Comparison of ENCODE assay signal across 1 cellular context in genomic region chr7:471191-471865, GRCh38.
TF ChIP-seq lines count a peak whose summit lies in the region.

No MANE protein-coding gene starts in this region.

TF ChIP-seq in endothelial cell of umbilical vein, 7 proteins besides CTCF, POLR2A, EP300 and RAD21 (continued from another document):
- TF ChIP-seq POLR2AphosphoS5 (IDR thresholded peaks at IDR 0.05; ENCODE audit: insufficient read depth, low read depth, low read length) (no peak), FOS (IDR thresholded peaks at IDR 0.05; ENCODE audit: borderline replicate concordance, insufficient read depth, low read length) (no peak), EZH2 (IDR thresholded peaks at IDR 0.05; ENCODE audit: borderline replicate concordance, low read depth, low read length, severe bottlenecking) (no peak), JUN (IDR thresholded peaks at IDR 0.05; ENCODE audit: borderline replicate concordance, insufficient read depth, insufficient read length, low read depth) (no peak), MYC (IDR thresholded peaks at IDR 0.05; ENCODE audit: low read depth, low read length) (no peak), GATA2 (IDR thresholded peaks at IDR 0.05; ENCODE audit: insufficient read depth, insufficient read length, low read depth, low read length) (no peak)
TF ChIP-seq in endothelial cell of umbilical vein: peak in this region for 0.
